8 cellular contexts compared by ENCODE assay signal in the genomic region with DNA sequence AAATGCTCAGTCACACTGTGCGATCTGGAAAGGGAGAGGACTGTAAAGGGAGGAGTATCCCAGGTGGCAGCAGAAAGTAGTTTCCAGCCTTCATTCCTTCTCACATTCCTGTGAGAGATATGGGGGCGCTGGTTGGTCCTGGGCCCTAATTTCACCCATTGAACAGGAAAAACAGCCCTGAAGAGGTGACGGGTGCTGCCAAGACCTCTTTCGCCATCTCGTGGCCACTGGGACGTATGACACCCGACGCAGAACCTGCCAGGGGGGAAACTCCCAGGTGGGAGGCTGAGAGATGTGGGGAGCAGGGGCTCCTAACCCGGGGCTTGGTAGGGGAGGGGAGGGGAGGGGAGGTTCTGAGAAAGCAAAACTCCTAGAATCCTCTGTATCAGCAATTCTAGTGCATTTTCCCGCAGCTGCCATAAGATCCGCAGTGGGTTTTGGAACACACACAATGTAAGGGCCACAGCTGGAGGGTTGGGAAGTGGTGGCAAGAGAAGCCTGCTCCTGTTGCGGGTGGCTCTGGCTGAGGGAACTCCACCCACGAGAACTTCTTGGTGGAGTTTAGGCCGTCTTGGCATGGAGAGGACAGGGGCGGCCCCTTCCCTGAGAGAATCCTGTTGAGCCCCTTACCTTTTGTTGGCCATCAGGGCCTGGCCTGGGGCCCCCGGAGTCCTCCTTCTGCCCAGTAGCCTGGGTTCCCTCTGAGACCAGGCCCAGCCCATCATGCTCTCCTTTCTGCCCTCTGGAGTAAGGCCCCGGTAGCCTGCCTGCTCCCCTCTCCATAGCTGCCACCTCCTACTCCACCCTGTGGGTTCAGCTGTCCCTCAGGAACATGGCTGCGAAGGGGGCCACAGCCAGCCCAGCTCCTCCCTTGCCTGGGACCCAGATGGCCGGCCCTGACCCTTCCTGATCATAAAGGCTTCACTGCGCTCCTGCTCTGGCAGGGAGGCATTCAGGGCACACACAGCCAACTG.
DNase-seq lines count a peak whose midpoint lies in the region; ATAC-seq and TF ChIP-seq lines count a peak whose summit lies in the region.

No MANE protein-coding gene starts in this region.

- intact Hi-C loops in lower lobe of right lung (cut with DNase I) (no loop called here), lower leg skin (cut with DNase I; ENCODE audit: low total_unique reads) (no loop called here)

- H3K4me3 ChIP-seq in lower lobe of right lung, result no peak overlapping the region
- no peak overlapping the region for H3K4me3 ChIP-seq in lower leg skin (ENCODE audit: low read depth, poor library complexity, severe bottlenecking)

- H3K4me1 Mint-ChIP-seq in brain, result no peaks in the 10 kb centered on the region
- H3K4me1 Mint-ChIP-seq in stimulated activated effector memory CD8-positive, alpha-beta T cell treated with anti-CD3 and anti-CD28 coated beads, Interleukin-12 subunit alpha, Interleukin-12 subunit beta, amount 100 ng/mL, for 72 hours, result peaks cover 5% of the 10 kb centered on the region

- no peaks in the 10 kb centered on the region for H3K36me3 Mint-ChIP-seq in brain
- H3K36me3 Mint-ChIP-seq in stimulated activated effector memory CD8-positive, alpha-beta T cell treated with anti-CD3 and anti-CD28 coated beads, Interleukin-12 subunit alpha, Interleukin-12 subunit beta, amount 100 ng/mL, for 72 hours, result no peaks in the 10 kb centered on the region

- H3K4me1 ChIP-seq in lower lobe of right lung, result no peaks in the 10 kb centered on the region

- peak; percentile 79 for ATAC-seq in GM19397 (IDR thresholded peaks at IDR 0.05; ENCODE audit: unreplicated experiment)
- peak in 1 of 2 donors; percentile 71 for ATAC-seq in lower lobe of right lung
- no peak for ATAC-seq in stimulated activated effector memory CD8-positive, alpha-beta T cell treated with anti-CD3 and anti-CD28 coated beads, Interleukin-12 subunit alpha, Interleukin-12 subunit beta, amount 100 ng/mL, for 72 hours

- no peaks in the 10 kb centered on the region for H3K27me3 ChIP-seq in lower lobe of right lung (ENCODE audit: low read depth)

- DNase-seq in EH (ENCODE audit: low read depth) (peak; percentile 1), HPDE6-E6E7 (ENCODE audit: extremely low spot score) (peak; percentile 44), T follicular helper cell (ENCODE audit: low read depth) (peak; percentile 25), lower lobe of right lung (no peak), lower leg skin (ENCODE audit: low spot score in 2 of 2) (no peak)
- peak; percentile 22 to 55 for DNase-seq in stimulated activated effector memory CD8-positive, alpha-beta T cell treated with anti-CD3 and anti-CD28 coated beads, Interleukin-12 subunit alpha, Interleukin-12 subunit beta, amount 100 ng/mL, for 72 hours (ENCODE audit: low spot score in 2 of 2)

- TF ChIP-seq CTCF in brain (conservative IDR thresholded peaks at IDR 0.05) (peak; percentile 70 to 80), lower lobe of right lung (IDR thresholded peaks at IDR 0.05) (peak; percentile 42), lower leg skin (IDR thresholded peaks at IDR 0.05) (no peak)

- no peaks in the 10 kb centered on the region for H3K9me3 ChIP-seq in lower lobe of right lung

- no peaks in the 10 kb centered on the region for H3K36me3 ChIP-seq in lower lobe of right lung

- H3K27ac Mint-ChIP-seq in brain, result peak overlapping the region in 1 of 5 experiments; percentile 32
- H3K27ac Mint-ChIP-seq in stimulated activated effector memory CD8-positive, alpha-beta T cell treated with anti-CD3 and anti-CD28 coated beads, Interleukin-12 subunit alpha, Interleukin-12 subunit beta, amount 100 ng/mL, for 72 hours, result peak overlapping the region; percentile 23

- no peak overlapping the region for H3K4me3 Mint-ChIP-seq in brain
- no peak overlapping the region for H3K4me3 Mint-ChIP-seq in stimulated activated effector memory CD8-positive, alpha-beta T cell treated with anti-CD3 and anti-CD28 coated beads, Interleukin-12 subunit alpha, Interleukin-12 subunit beta, amount 100 ng/mL, for 72 hours

- H3K27ac ChIP-seq in lower lobe of right lung, result no peak overlapping the region

- 35 to 41% methylated on average over 12 to 19 of the region's 20 CpGs for WGBS in lower leg skin, 2 donors

- no peak for TF ChIP-seq POLR2A in lower leg skin (IDR thresholded peaks at IDR 0.05)

- H3K9me3 Mint-ChIP-seq in brain, result no peaks in the 10 kb centered on the region
- no peaks in the 10 kb centered on the region for H3K9me3 Mint-ChIP-seq in stimulated activated effector memory CD8-positive, alpha-beta T cell treated with anti-CD3 and anti-CD28 coated beads, Interleukin-12 subunit alpha, Interleukin-12 subunit beta, amount 100 ng/mL, for 72 hours

- peaks cover 3% of the 10 kb centered on the region for H3K27me3 Mint-ChIP-seq in brain

Comparison
In these comparisons a context has a peak if more than half of its experiments do, and no peak if none do; other contexts are left out.
1. DNase-seq: peak in EH (single experiment), HPDE6-E6E7 (single experiment), T follicular helper cell (single experiment) and stimulated activated effector memory CD8-positive, alpha-beta T cell treated with anti-CD3 and anti-CD28 coated beads, Interleukin-12 subunit alpha, Interleukin-12 subunit beta, amount 100 ng/mL, for 72 hours (2 of 2); none in lower lobe of right lung (single experiment) and lower leg skin (0 of 2).
2. CTCF ChIP-seq: peak in brain (2 of 2) and lower lobe of right lung (single experiment); none in lower leg skin (0 of 3).